30 cellular contexts compared by ENCODE assay signal in genomic region chr16:81476732-81477131, GRCh38. TPM values are rescaled to one million over a fixed set of nuclear protein-coding genes. Genes with fewer than 3 reads are reported as not detected.
DNase-seq lines count a peak whose midpoint lies in the region; ATAC-seq, FAIRE-seq and TF ChIP-seq lines count a peak whose summit lies in the region.
"Had no signal": no experiment of that assay in that cellular context is flagged by ENCODE, and none has a peak within 500 bp of the region (broad histone marks: within the 10 kb centered on the region; RNA-seq: fewer than 3 reads in every experiment).

No MANE protein-coding gene starts in this region.

- no peak for ATAC-seq in HepG2
- ATAC-seq in right lobe of liver: no peak
- ATAC-seq in GM12878: no peak
- ATAC-seq in naive B cell (ENCODE audit: low read depth in 2 of 2): no peak
- no peak for ATAC-seq in upper lobe of left lung (ENCODE audit: low FRiP score in 2 of 2)
- no peak for ATAC-seq in GM21576 (IDR thresholded peaks at IDR 0.05; ENCODE audit: unreplicated experiment)
- no peak for ATAC-seq in GM21447 (IDR thresholded peaks at IDR 0.05; ENCODE audit: unreplicated experiment)
- ATAC-seq: A549, gastroesophageal sphincter, HCT116, left colon, sciatic nerve had no signal

- CTCF ChIA-PET in HepG2 (lab: Yijun Ruan, JAX; ENCODE audit: low intra/inter-chr PET ratio, low total read pairs) (no interaction called here), GM12878 (lab: Yijun Ruan, JAX) (interaction anchor here (0.9 kb wide), 1 partner anchor 26 kb away, joined by 3 read pairs; no protein-coding TSS in a partner anchor)

- in situ Hi-C loops in HepG2 (cut with HindIII; ENCODE audit: extremely low pct_ligation_motif_present, low pct_unique_long_range_greater_than_20kb) (no loop called here), GM12878 (cut with MboI) (no loop called here)

- TF ChIP-seq POLR2A in HepG2 (IDR thresholded peaks at IDR 0.05; ENCODE audit: insufficient read depth in 1 of 2, low read depth in 2 of 2, low read length in 2 of 2) (no peak), right lobe of liver (IDR thresholded peaks at IDR 0.05) (no peak), GM12878 (IDR thresholded peaks at IDR 0.05; ENCODE audit: low read depth, low read length) (no peak), upper lobe of left lung (IDR thresholded peaks at IDR 0.05) (no peak)

- no peak overlapping the region for H3K4me3 ChIP-seq in HepG2 (replicated peaks in 1 of 3; ENCODE audit: insufficient read depth in 1 of 3, low read depth in 2 of 3, low read length in 3 of 3)
- no peak overlapping the region for H3K4me3 ChIP-seq in right lobe of liver
- no peak overlapping the region for H3K4me3 ChIP-seq in GM12878
- no peak overlapping the region for H3K4me3 ChIP-seq in upper lobe of left lung
- H3K4me3 ChIP-seq: A549, gastroesophageal sphincter, tibial artery had no signal

- no peaks in the 10 kb centered on the region for H3K27me3 Mint-ChIP-seq in naive B cell
- no peaks in the 10 kb centered on the region for H3K27me3 Mint-ChIP-seq in activated T-helper 1 cell treated with anti-CD3 and anti-CD28 coated beads, Interleukin-12 subunit alpha, Interleukin-12 subunit beta, Interleukin-2, Interleukin-4 antibody, amounts not matched to agents 30 ng/mL and 10 ng/mL and 1 ng/mL, durations not matched to agents 14 hours and 24 hours and 36 hours (ENCODE audit: insufficient read depth)
- H3K27me3 Mint-ChIP-seq: brain, progenitor cell of endocrine pancreas had no signal

- H3K4me2 ChIP-seq in HepG2 (ENCODE audit: low read depth, low read length) (no peak overlapping the region), GM12878 (ENCODE audit: control insufficient read depth, insufficient read depth) (peak overlapping the region; percentile 32)
- H3K4me2 ChIP-seq: A549 had no signal

- H3K79me2 ChIP-seq in HepG2 (ENCODE audit: insufficient read depth, low read length) (peaks cover 97% of the 10 kb centered on the region), GM12878 (ENCODE audit: control insufficient read depth, insufficient read depth, low read length) (peaks cover 41% of the 10 kb centered on the region)

- peaks cover 80% of the 10 kb centered on the region for H4K20me1 ChIP-seq in HepG2 (ENCODE audit: insufficient read depth, low read length)
- no peaks in the 10 kb centered on the region for H4K20me1 ChIP-seq in GM12878 (ENCODE audit: control insufficient read depth, insufficient read depth)

- no peak for FAIRE-seq in HepG2 (lab: Jason Lieb, UNC)
- FAIRE-seq in GM12878 (lab: Jason Lieb, UNC): no peak
- FAIRE-seq: A549 had no signal

- intact Hi-C loops in HepG2 (cut with micrococcal nuclease; ENCODE audit: unreplicated experiment): no loop called here
- intact Hi-C loops in right lobe of liver (cut with DNase I): no loop called here
- intact Hi-C loops in GM12878 (cut with micrococcal nuclease; ENCODE audit: unreplicated experiment): no loop called here
- intact Hi-C loops in activated T-helper 1 cell treated with anti-CD3 and anti-CD28 coated beads, Interleukin-12 subunit alpha, Interleukin-12 subunit beta, Interleukin-2, Interleukin-4 antibody, amounts not matched to agents 30 ng/mL and 10 ng/mL and 1 ng/mL, durations not matched to agents 14 hours and 24 hours and 36 hours (cut with micrococcal nuclease): loop anchor here (10.0 kb wide), 1 partner anchor 52 kb away; no protein-coding TSS in a partner anchor

- RAD21 ChIA-PET in GM12878 (lab: Charles Lee; ENCODE audit: unreplicated experiment): interaction anchor here (1.7 kb wide), 1 partner anchor 35 kb away, joined by 4 read pairs; no protein-coding TSS in a partner anchor

- H3K27ac ChIP-seq in HepG2 (ENCODE audit: extremely low read length, insufficient read depth, low read length) (no peak overlapping the region), right lobe of liver (no peak overlapping the region), GM12878 (ENCODE audit: control insufficient read depth, insufficient read depth) (no peak overlapping the region), upper lobe of left lung (peak overlapping the region; percentile 26 to 85 (median 78))
- H3K27ac ChIP-seq: gastroesophageal sphincter, tibial artery, WERI-Rb-1 had no signal

- H3K36me3 ChIP-seq in HepG2 (replicated peaks in 1 of 2; ENCODE audit: control insufficient read depth in 1 of 2, insufficient read depth in 2 of 2, low read length in 2 of 2): peaks cover 22 to 53% of the 10 kb centered on the region in 2 experiments
- no peaks in the 10 kb centered on the region for H3K36me3 ChIP-seq in right lobe of liver
- H3K36me3 ChIP-seq in GM12878 (ENCODE audit: control insufficient read depth in 2 of 2, insufficient read depth in 2 of 2, low read length in 1 of 2): peaks cover 0 to 12% of the 10 kb centered on the region in 2 experiments; a peak in 3 of 4 replicates
- H3K36me3 ChIP-seq in upper lobe of left lung: peaks cover 0 to 7% (median 0%) of the 10 kb centered on the region in 4 donors
- H3K36me3 ChIP-seq: gastroesophageal sphincter, tibial artery, WERI-Rb-1 had no signal

- H3K4me1 ChIP-seq in HepG2 (ENCODE audit: insufficient read depth, low read length) (peaks cover 79% of the 10 kb centered on the region), right lobe of liver (peaks cover 0 to 54% (median 28%) of the 10 kb centered on the region in 4 donors), GM12878 (ENCODE audit: control insufficient read depth, insufficient read depth, low read length) (peaks cover 48% of the 10 kb centered on the region), upper lobe of left lung (peaks cover 72 to 94% (median 85%) of the 10 kb centered on the region in 4 donors)

- TF ChIP-seq CTCF in HepG2 (CRISPR knock-in tag; IDR thresholded peaks at IDR 0.05): no peak
- no peak for TF ChIP-seq CTCF in right lobe of liver (IDR thresholded peaks at IDR 0.05)
- TF ChIP-seq CTCF in GM12878 (IDR thresholded peaks at IDR 0.05 in 2 of 3, conservative IDR thresholded peaks at IDR 0.05 in 1 of 3; ENCODE audit: control insufficient read depth in 2 of 3, extremely low read depth in 1 of 3, insufficient read depth in 1 of 3, low read depth in 3 of 3, low read length in 3 of 3): no peak
- TF ChIP-seq CTCF in upper lobe of left lung (IDR thresholded peaks at IDR 0.05): no peak

- H3K27me3 ChIP-seq in HepG2 (ENCODE audit: control insufficient read depth in 1 of 2, insufficient read depth in 2 of 2, low read length in 2 of 2) (no peaks in the 10 kb centered on the region), right lobe of liver (no peaks in the 10 kb centered on the region), GM12878 (replicated peaks in 1 of 2; ENCODE audit: control insufficient read depth in 2 of 2, insufficient read depth in 2 of 2, low read length in 1 of 2) (no peaks in the 10 kb centered on the region), upper lobe of left lung (no peaks in the 10 kb centered on the region)
- H3K27me3 ChIP-seq: gastroesophageal sphincter, tibial artery had no signal

- no peaks in the 10 kb centered on the region for H3K9me3 Mint-ChIP-seq in naive B cell
- no peaks in the 10 kb centered on the region for H3K9me3 Mint-ChIP-seq in activated T-helper 1 cell treated with anti-CD3 and anti-CD28 coated beads, Interleukin-12 subunit alpha, Interleukin-12 subunit beta, Interleukin-2, Interleukin-4 antibody, amounts not matched to agents 30 ng/mL and 10 ng/mL and 1 ng/mL, durations not matched to agents 14 hours and 24 hours and 36 hours
- H3K9me3 Mint-ChIP-seq: activated naive CD4-positive, alpha-beta T cell treated with anti-CD3 and anti-CD28 coated beads for 36 hours had no signal

- peak overlapping the region in 5 of 6 donors; percentile 29 to 99 (median 89) for H3K27ac Mint-ChIP-seq in naive B cell
- H3K27ac Mint-ChIP-seq in activated T-helper 1 cell treated with anti-CD3 and anti-CD28 coated beads, Interleukin-12 subunit alpha, Interleukin-12 subunit beta, Interleukin-2, Interleukin-4 antibody, amounts not matched to agents 30 ng/mL and 10 ng/mL and 1 ng/mL, durations not matched to agents 14 hours and 24 hours and 36 hours: no peak overlapping the region
- H3K27ac Mint-ChIP-seq: activated naive CD4-positive, alpha-beta T cell treated with anti-CD3 and anti-CD28 coated beads for 36 hours; brain; progenitor cell of endocrine pancreas had no signal

- peaks cover 87 to 98% (median 96%) of the 10 kb centered on the region in 3 donors for H3K4me1 Mint-ChIP-seq in naive B cell
- H3K4me1 Mint-ChIP-seq in activated T-helper 1 cell treated with anti-CD3 and anti-CD28 coated beads, Interleukin-12 subunit alpha, Interleukin-12 subunit beta, Interleukin-2, Interleukin-4 antibody, amounts not matched to agents 30 ng/mL and 10 ng/mL and 1 ng/mL, durations not matched to agents 14 hours and 24 hours and 36 hours (ENCODE audit: low read depth): peaks cover 70% of the 10 kb centered on the region

- H2AFZ ChIP-seq in HepG2 (ENCODE audit: low read length): no peak overlapping the region
- no peak overlapping the region for H2AFZ ChIP-seq in GM12878 (ENCODE audit: control insufficient read depth, low read depth, low read length)

- H3K9ac ChIP-seq in HepG2 (ENCODE audit: insufficient read depth, low read depth, low read length) (no peak overlapping the region), GM12878 (ENCODE audit: control insufficient read depth, insufficient read depth, low read length) (no peak overlapping the region)

- DNase-seq in HepG2 (ENCODE audit: low spot score) (no peak), right lobe of liver (no peak), GM12878 (ENCODE audit: low read depth, low spot score) (no peak), naive B cell (no peak), upper lobe of left lung (no peak)
- no peak for DNase-seq in activated T-helper 1 cell treated with anti-CD3 and anti-CD28 coated beads, Interleukin-12 subunit alpha, Interleukin-12 subunit beta, Interleukin-2, Interleukin-4 antibody, amounts not matched to agents 30 ng/mL and 10 ng/mL and 1 ng/mL, durations not matched to agents 14 hours and 24 hours and 36 hours (ENCODE audit: low spot score)
- DNase-seq: activated CD4-positive, alpha-beta T cell treated with anti-CD3 and anti-CD28 coated beads, Interleukin-2, amount 50 U/mL, for 1 hour; activated naive CD4-positive, alpha-beta T cell treated with anti-CD3 and anti-CD28 coated beads for 36 hours; cerebellar nuclear complex; DMS79 treated with DMSO at 0.1 percent for 48 hours; GDM1; hippocampal formation; left colon; NCI-H146; NCI-H2107; NCI-H345; SIG-M5; stimulated activated CD4-positive, alpha-beta T cell treated with anti-CD3 and anti-CD28 coated beads, Interleukin-12 subunit alpha, Interleukin-12 subunit beta, amount 100 ng/mL, for 4 hours; stimulated activated CD4-positive, alpha-beta T cell treated with anti-CD3 and anti-CD28 coated beads, Interleukin-2, amount 100 ng/mL, for 48 hours; T1000; tibial artery; WERI-Rb-1 had no signal

- H3K9me3 ChIP-seq in HepG2 (ENCODE audit: low read length) (no peaks in the 10 kb centered on the region), right lobe of liver (no peaks in the 10 kb centered on the region), GM12878 (replicated peaks; ENCODE audit: control insufficient read depth, insufficient read depth, low read length) (no peaks in the 10 kb centered on the region), upper lobe of left lung (no peaks in the 10 kb centered on the region)
- H3K9me3 ChIP-seq: A549, gastroesophageal sphincter, tibial artery had no signal

- 94% methylated on average over 7 of the region's 7 CpGs for WGBS in HepG2 (ENCODE audit: low lambda C conversion rate)
- 85% methylated on average over 7 of the region's 7 CpGs for WGBS in right lobe of liver (ENCODE audit: insufficient coverage, low coverage, low lambda C conversion rate, missing lambda C conversion rate)
- WGBS in GM12878 (ENCODE audit: insufficient coverage, insufficient replicate concordance, low lambda C conversion rate, missing lambda C conversion rate): 84% methylated on average over 7 of the region's 7 CpGs
- WGBS in upper lobe of left lung, 2 donors: 76 to 84% methylated on average over 7 of the region's 7 CpGs

- TF ChIP-seq RAD21 in HepG2 (CRISPR knock-in tag; IDR thresholded peaks at IDR 0.05) (no peak), GM12878 (IDR thresholded peaks at IDR 0.05; ENCODE audit: insufficient read depth, low read depth, low read length) (no peak)

- SMC1A ChIA-PET in GM12878 (lab: Charles Lee; ENCODE audit: uncharacterized antibody, unreplicated experiment): interaction anchor here (0.7 to 1.1 kb wide), 3 partner anchors 11 to 37 kb away, joined by 3 to 4 read pairs (median 3); no protein-coding TSS in a partner anchor

- POLR2A ChIA-PET in HepG2 (lab: Yijun Ruan, JAX): no interaction called here
- POLR2A ChIA-PET in GM12878 (lab: Charles Lee): interaction anchor here (0.6 kb wide), 1 partner anchor 329 kb away, joined by 8 read pairs; no protein-coding TSS in a partner anchor

- peaks cover 0 to 7% of the 10 kb centered on the region in 2 donors for H3K36me3 Mint-ChIP-seq in naive B cell
- peaks cover 32% of the 10 kb centered on the region for H3K36me3 Mint-ChIP-seq in activated T-helper 1 cell treated with anti-CD3 and anti-CD28 coated beads, Interleukin-12 subunit alpha, Interleukin-12 subunit beta, Interleukin-2, Interleukin-4 antibody, amounts not matched to agents 30 ng/mL and 10 ng/mL and 1 ng/mL, durations not matched to agents 14 hours and 24 hours and 36 hours (ENCODE audit: low read depth)

- TF ChIP-seq EP300 in HepG2 (IDR thresholded peaks at IDR 0.05; ENCODE audit: low read depth in 2 of 2, low read length in 2 of 2) (no peak), HepG2 (CRISPR knock-in tag; IDR thresholded peaks at IDR 0.05; ENCODE audit: borderline replicate concordance) (no peak), GM12878 (IDR thresholded peaks at IDR 0.05; ENCODE audit: borderline replicate concordance in 1 of 2, control insufficient read depth in 1 of 2, low read depth in 2 of 2, low read length in 2 of 2) (no peak), upper lobe of left lung (IDR thresholded peaks at IDR 0.05) (peak in 1 of 4 donors; percentile 32)

- H3K4me3 Mint-ChIP-seq in naive B cell: peak overlapping the region in 7 of 8 donors; percentile 58 to 95 (median 81)
- H3K4me3 Mint-ChIP-seq in activated T-helper 1 cell treated with anti-CD3 and anti-CD28 coated beads, Interleukin-12 subunit alpha, Interleukin-12 subunit beta, Interleukin-2, Interleukin-4 antibody, amounts not matched to agents 30 ng/mL and 10 ng/mL and 1 ng/mL, durations not matched to agents 14 hours and 24 hours and 36 hours: no peak overlapping the region
- H3K4me3 Mint-ChIP-seq: activated naive CD4-positive, alpha-beta T cell treated with anti-CD3 and anti-CD28 coated beads for 36 hours; brain had no signal

- BruUV-seq in HepG2 (replicated peaks; lab: Mats Ljungman, UMichigan) (no TSS peak), GM12878 (replicated peaks; lab: Mats Ljungman, UMichigan) (no TSS peak)

RNA-seq across cellular contexts. Expression of gene CMIP, which starts 32.1 kb away (rescaled TPM):
- total RNA-seq in HepG2 (2016; rRNA removed; fragmentation: Illumina TruSeq; extraction: Trizol) (10.9 and 21.7 TPM in 2 replicates), right lobe of liver (10 to 100 TPM; 12.2 to 23.0 (median 16.5) TPM), GM12878 (2014; rRNA removed) (4.6 and 5.1 TPM in 2 replicates), GM12878 (2014; rRNA removed; fragmentation: Illumina TruSeq; extraction: Trizol) (5.4 and 6.3 TPM in 2 replicates), GM12878 (2021) (41.7 and 43.2 TPM in 2 replicates), upper lobe of left lung (100 to 1,000 TPM in 1 of 6 donors, 10 to 100 TPM in 5; 48.3 to 109 (median 67.6) TPM)
- 3.5 and 4.6 TPM in 2 replicates for total RNA-seq in HepG2 (2016; cell fraction: cytosol; rRNA removed; fragmentation: Illumina TruSeq; extraction: Trizol; ENCODE audit: low read depth)
- 11.5 and 15.7 TPM in 2 replicates for total RNA-seq in HepG2 (2016; cell fraction: insoluble cytoplasmic fraction; rRNA removed; fragmentation: Illumina TruSeq; extraction: Trizol)
- total RNA-seq in HepG2 (2016; cell fraction: membrane; rRNA removed; fragmentation: Illumina TruSeq; extraction: Trizol): 13.0 and 15.9 TPM in 2 replicates
- 23.3 and 29.3 TPM in 2 replicates for total RNA-seq in HepG2 (2016; cell fraction: nucleus; rRNA removed; fragmentation: Illumina TruSeq; extraction: Trizol)
- polyA plus RNA-seq in HepG2 (2011; rRNA removed) (18.1 and 22.0 TPM in 2 replicates), GM12878 (2011; rRNA removed) (2.1 and 3.8 TPM in 2 replicates), GM12878 (2014; fragmentation: Illumina TruSeq; extraction: Trizol) (13.6 and 16.8 TPM in 2 replicates), GM12878 (2014; fragmentation: Nextera tagmentation; extraction: Ambion mirVana) (1 to 10 TPM; 1.4 to 1.7 TPM), GM12878 (2014; rRNA removed) (11.3 and 12.8 TPM in 2 replicates), GM12878 (2016; fragmentation: Nextera tagmentation; extraction: Ambion mirVana) (1 to 10 TPM; 1.2 to 1.5 TPM), naive B cell (ENCODE audit: low read depth in 6 of 6) (1 to 10 TPM in 3 of 6 donors, under 1 TPM in 3; 0.61 to 2.5 (median 1.3) TPM)
- polyA plus RNA-seq in HepG2 (2011; cell fraction: cytosol; rRNA removed): 17.3 and 20.7 TPM in 2 replicates
- polyA plus RNA-seq in HepG2 (2011; cell fraction: nucleus; rRNA removed): 77.4 and 83.2 TPM in 2 replicates
- 74.4 and 83.5 TPM in 2 replicates for polyA plus RNA-seq in HepG2 (2012)
- 3.4 and 3.8 TPM in 2 replicates for polyA plus RNA-seq in HepG2 (2016; cell fraction: cytosol; fragmentation: Illumina TruSeq; extraction: Trizol; ENCODE audit: low read depth)
- polyA plus RNA-seq in HepG2 (2016; cell fraction: insoluble cytoplasmic fraction; fragmentation: Illumina TruSeq; extraction: Trizol; ENCODE audit: low read depth): 29.7 and 48.6 TPM in 2 replicates
- 14.8 and 16.9 TPM in 2 replicates for polyA plus RNA-seq in HepG2 (2016; cell fraction: membrane; fragmentation: Illumina TruSeq; extraction: Trizol; ENCODE audit: low read depth)
- polyA plus RNA-seq in HepG2 (2016; cell fraction: nucleus; fragmentation: Illumina TruSeq; extraction: Trizol; ENCODE audit: insufficient read depth, low read depth): 51.1 and 51.2 TPM in 2 replicates
- 16.6 and 71.5 TPM in 2 replicates for polyA minus RNA-seq in HepG2 (2011; rRNA and poly(A)+ RNA removed; ENCODE audit: low replicate concordance)
- 60.8 and 68.8 TPM in 2 replicates for polyA minus RNA-seq in HepG2 (2011; cell fraction: cytosol; rRNA and poly(A)+ RNA removed)
- polyA minus RNA-seq in HepG2 (2011; cell fraction: nucleus; rRNA and poly(A)+ RNA removed): 61.9 and 63.1 TPM in 2 replicates
- total RNA-seq in GM12878 (2013; cell fraction: nucleolus; rRNA removed): 68.0 and 69.9 TPM in 2 replicates
- polyA plus RNA-seq in GM12878 (2011; ENCODE audit: low read depth): 8.0 TPM
- 7.6 and 13.2 TPM in 2 replicates for polyA plus RNA-seq in GM12878 (2011; cell fraction: cytosol; rRNA removed)
- polyA plus RNA-seq in GM12878 (2011; cell fraction: nucleus; rRNA removed): 20.8 and 26.8 TPM in 2 replicates
- polyA plus RNA-seq in GM12878 (2012): 18.2 and 19.7 TPM in 2 replicates
- polyA minus RNA-seq in GM12878 (2011; rRNA and poly(A)+ RNA removed): 13.8 and 19.1 TPM in 2 replicates
- polyA minus RNA-seq in GM12878 (2011; cell fraction: cytosol; rRNA and poly(A)+ RNA removed): 15.9 and 18.3 TPM in 2 replicates
- 13.7 and 25.9 TPM in 2 replicates for polyA minus RNA-seq in GM12878 (2011; cell fraction: nucleus; rRNA and poly(A)+ RNA removed)
- 45.4 and 45.8 TPM in 2 replicates for total RNA-seq in activated T-helper 1 cell treated with anti-CD3 and anti-CD28 coated beads, Interleukin-12 subunit alpha, Interleukin-12 subunit beta, Interleukin-2, Interleukin-4 antibody, amounts not matched to agents 30 ng/mL and 10 ng/mL and 1 ng/mL, durations not matched to agents 14 hours and 24 hours and 36 hours

Comparison
In these comparisons a context has a peak if more than half of its experiments do, and no peak if none do; other contexts are left out.
1. H3K27ac ChIP-seq: peak in upper lobe of left lung (4 of 4); none in HepG2 (single experiment), right lobe of liver (0 of 3) and GM12878 (single experiment).